30 cellular contexts compared by ENCODE assay signal in genomic region chr21:38039841-38040240, GRCh38.
"Had no signal": no experiment of that assay in that cellular context is flagged by ENCODE, and none has a peak within 500 bp of the region (broad histone marks: within the 10 kb centered on the region; RNA-seq: fewer than 3 reads in every experiment).

No MANE protein-coding gene starts in this region.

- H3K9ac ChIP-seq: neural progenitor cell, parathyroid adenoma had no signal

- H3K27me3 ChIP-seq: hepatocyte, neural progenitor cell, testis, upper lobe of left lung had no signal

- FAIRE-seq: colon, kidney, urothelium cell line had no signal

- H3K9me3 ChIP-seq: gastroesophageal sphincter, heart left ventricle, left lung, sigmoid colon, testis, tibial artery, upper lobe of left lung had no signal

- H2AFZ ChIP-seq: hepatocyte, neural progenitor cell, parathyroid adenoma had no signal

- H3K4me2 ChIP-seq: hepatocyte, neural progenitor cell had no signal

- H3K4me3 ChIP-seq: dorsolateral prefrontal cortex, gastroesophageal sphincter, heart left ventricle, hepatocyte, left lung, neural progenitor cell, sigmoid colon, testis, tibial artery, upper lobe of left lung had no signal

- H3K4me3 Mint-ChIP-seq: naive thymus-derived CD4-positive, alpha-beta T cell; nephron; neural progenitor cell; stimulated activated memory B cell treated with anti-CD40 and anti-IgM and Interleukin-4, amounts not matched to agents 10 μg/mL and 1 μg/mL and 100 μg/mL, for 72 hours had no signal

- H3K27ac ChIP-seq: dorsolateral prefrontal cortex, epithelial cell of prostate, foreskin keratinocyte, gastroesophageal sphincter, heart left ventricle, hepatocyte, left lung, neural progenitor cell, parathyroid adenoma, sigmoid colon, testis, tibial artery, upper lobe of left lung had no signal

- H3K9me3 Mint-ChIP-seq: nephron, neural progenitor cell had no signal

- H3K4me1 Mint-ChIP-seq: neural progenitor cell; stimulated activated memory B cell treated with anti-CD40 and anti-IgM and Interleukin-4, amounts not matched to agents 10 μg/mL and 1 μg/mL and 100 μg/mL, for 72 hours had no signal

- H3K36me3 ChIP-seq: gastroesophageal sphincter, heart left ventricle, left lung, neural progenitor cell, sigmoid colon, tibial artery, upper lobe of left lung had no signal

- H3K4me1 ChIP-seq: gastroesophageal sphincter, heart left ventricle, left lung, neural progenitor cell, parathyroid adenoma, sigmoid colon, testis, tibial artery, upper lobe of left lung had no signal

- H3K36me3 Mint-ChIP-seq: naive thymus-derived CD4-positive, alpha-beta T cell; neural progenitor cell; stimulated activated memory B cell treated with anti-CD40 and anti-IgM and Interleukin-4, amounts not matched to agents 10 μg/mL and 1 μg/mL and 100 μg/mL, for 72 hours had no signal

- H3K79me2 ChIP-seq: hepatocyte, parathyroid adenoma had no signal

- H3K27ac Mint-ChIP-seq: naive thymus-derived CD4-positive, alpha-beta T cell; nephron; neural progenitor cell; progenitor cell of endocrine pancreas; stimulated activated memory B cell treated with anti-CD40 and anti-IgM and Interleukin-4, amounts not matched to agents 10 μg/mL and 1 μg/mL and 100 μg/mL, for 72 hours had no signal

- H3K27me3 Mint-ChIP-seq: stimulated activated memory B cell treated with anti-CD40 and anti-IgM and Interleukin-4, amounts not matched to agents 10 μg/mL and 1 μg/mL and 100 μg/mL, for 72 hours had no signal

- ATAC-seq: esophagus mucosa; foreskin keratinocyte; gastroesophageal sphincter; heart left ventricle; left cardiac atrium; left lung; naive thymus-derived CD4-positive, alpha-beta T cell; right cardiac atrium; stimulated activated memory B cell treated with anti-CD40 and anti-IgM and Interleukin-4, amounts not matched to agents 10 μg/mL and 1 μg/mL and 100 μg/mL, for 72 hours; stimulated activated naive CD8-positive, alpha-beta T cell treated with anti-CD3 and anti-CD28 coated beads, Interleukin-15, Interleukin-2, amounts not matched to agents 100 U/mL and 50 U/mL, for 24 hours had no signal

- DNase-seq: dorsolateral prefrontal cortex; effector CD4-positive, alpha-beta T cell; foreskin keratinocyte; heart left ventricle; kidney; left cardiac atrium; left lung; mesenchymal stem cell; midbrain; naive thymus-derived CD4-positive, alpha-beta T cell; right cardiac atrium; sigmoid colon; stimulated activated CD4-positive, alpha-beta T cell treated with anti-CD3 and anti-CD28 coated beads, Interleukin-2, amount 100 ng/mL, for 24 hours; stimulated activated CD4-positive, alpha-beta T cell treated with anti-CD3 and anti-CD28 coated beads, Interleukin-4, amount 100 ng/mL, for 4 hours; stimulated activated naive CD8-positive, alpha-beta T cell treated with anti-CD3 and anti-CD28 coated beads, Interleukin-15, Interleukin-2, amounts not matched to agents 100 U/mL and 50 U/mL, for 24 hours; substantia nigra; testis; tibial artery; upper lobe of left lung had no signal
